Comparison of ENCODE assay signal across 8 cellular contexts in genomic region chr17:30600830-30601494, GRCh38.
DNase-seq lines count a peak whose midpoint lies in the region; ATAC-seq and TF ChIP-seq lines count a peak whose summit lies in the region.

No MANE protein-coding gene starts in this region.

- TF ChIP-seq CTCF in AG04450 (IDR thresholded peaks at IDR 0.05; ENCODE audit: low read depth, low read length): no peak
- no peak for TF ChIP-seq CTCF in endothelial cell (IDR thresholded peaks at IDR 0.05; ENCODE audit: unreplicated experiment)
- TF ChIP-seq CTCF in mesothelial cell of epicardium (IDR thresholded peaks at IDR 0.05; ENCODE audit: unreplicated experiment): no peak
- no peak for TF ChIP-seq CTCF in testis (IDR thresholded peaks at IDR 0.05)

- H3K27me3 ChIP-seq in AG04450 (ENCODE audit: control insufficient read depth, insufficient read depth, low read length): no peaks in the 10 kb centered on the region
- H3K27me3 ChIP-seq in HUES48 (ENCODE audit: control insufficient read depth, insufficient read depth, low read length): no peaks in the 10 kb centered on the region
- no peaks in the 10 kb centered on the region for H3K27me3 ChIP-seq in testis

- ATAC-seq in GM19023 (IDR thresholded peaks at IDR 0.05; ENCODE audit: unreplicated experiment): peak; percentile 9

- H3K27me3 Mint-ChIP-seq in endothelial cell (ENCODE audit: unreplicated experiment) (no peaks in the 10 kb centered on the region), mesothelial cell of epicardium (ENCODE audit: low read depth) (no peaks in the 10 kb centered on the region)

- no peak for TF ChIP-seq POLR2A in testis (IDR thresholded peaks at IDR 0.05)

- H3K36me3 ChIP-seq in HUES48 (ENCODE audit: control insufficient read depth, insufficient read depth, low read length): no peaks in the 10 kb centered on the region
- H3K36me3 ChIP-seq in testis (ENCODE audit: low read depth, missing control alignments): no peaks in the 10 kb centered on the region

- H3K4me1 Mint-ChIP-seq in endothelial cell (ENCODE audit: unreplicated experiment) (peaks cover 20% of the 10 kb centered on the region), mesothelial cell of epicardium (peaks cover 20% of the 10 kb centered on the region)

- peak overlapping the region; percentile 30 for H3K27ac Mint-ChIP-seq in endothelial cell (ENCODE audit: unreplicated experiment)
- H3K27ac Mint-ChIP-seq in mesothelial cell of epicardium: peak overlapping the region; percentile 93

- no peaks in the 10 kb centered on the region for H3K9me3 Mint-ChIP-seq in endothelial cell (ENCODE audit: unreplicated experiment)
- peaks cover 4% of the 10 kb centered on the region for H3K9me3 Mint-ChIP-seq in mesothelial cell of epicardium

- CTCF ChIA-PET in AG04450 (lab: Charles Lee): interaction anchor here (0.6 kb wide), 1 partner anchor 124 kb away, joined by 3 read pairs; the partner anchor contains the start of gene GOSR1

- peak overlapping the region; percentile 75 for H3K4me3 ChIP-seq in AG04450 (ENCODE audit: low read depth, low read length)
- peak overlapping the region; percentile 89 for H3K4me3 ChIP-seq in HUES48 (ENCODE audit: low read depth, low read length)
- H3K4me3 ChIP-seq in testis: peak overlapping the region; percentile 94 to 98

- peak overlapping the region; percentile 72 for H3K9ac ChIP-seq in HUES48 (ENCODE audit: low read depth, low read length)

- peaks cover 22% of the 10 kb centered on the region for H3K4me1 ChIP-seq in HUES48 (ENCODE audit: control insufficient read depth, insufficient read depth, low read length)
- peaks cover 3% of the 10 kb centered on the region for H3K4me1 ChIP-seq in testis

- H3K4me3 Mint-ChIP-seq in endothelial cell (ENCODE audit: unreplicated experiment): peak overlapping the region; percentile 99
- H3K4me3 Mint-ChIP-seq in mesothelial cell of epicardium: peak overlapping the region; percentile 94

- no peak overlapping the region for H3K27ac ChIP-seq in AG04450 (ENCODE audit: low read depth, low read length)
- H3K27ac ChIP-seq in HUES48 (ENCODE audit: low read depth, low read length): peak overlapping the region; percentile 98
- H3K27ac ChIP-seq in testis: peak overlapping the region; percentile 97 to 98

- POLR2A ChIA-PET in AG04450 (lab: Yijun Ruan, JAX): interaction anchor here (0.7 kb wide), 1 partner anchor 223 kb away, joined by 4 read pairs; the partner anchor contains the start of gene CRLF3

- H3K9me3 ChIP-seq in AG04450 (ENCODE audit: control insufficient read depth, insufficient read depth, low read length) (no peaks in the 10 kb centered on the region; the same call in 1 of the 2 replicates), HUES48 (ENCODE audit: control insufficient read depth, insufficient read depth, low read length) (no peaks in the 10 kb centered on the region), testis (no peaks in the 10 kb centered on the region)

- DNase-seq in AG04450 (ENCODE audit: low read depth, low spot score) (no peak), endothelial cell (ENCODE audit: low spot score) (no peak), mesothelial cell of epicardium (ENCODE audit: low spot score in 2 of 2, unreplicated experiment in 2 of 2) (peak in 1 of 2 experiments; percentile 48), testis (peak; percentile 21), MV-4-11 (lab: John Stamatoyannopoulos, UW) (no peak)
- peak; percentile 25 for DNase-seq in activated CD4-positive, alpha-beta T cell treated with anti-CD3 and anti-CD28 coated beads for 48 hours

- WGBS in testis, 2 donors: 0% methylated on average over 35 to 44 of the region's 49 CpGs

- no peaks in the 10 kb centered on the region for H3K36me3 Mint-ChIP-seq in endothelial cell (ENCODE audit: low read depth, unreplicated experiment)
- peaks cover 2% of the 10 kb centered on the region for H3K36me3 Mint-ChIP-seq in mesothelial cell of epicardium

- intact Hi-C loops in testis (cut with DNase I; ENCODE audit: low total_unique reads): no loop called here

Comparison
In these comparisons a context has a peak if more than half of its experiments do, and no peak if none do; other contexts are left out.
1. DNase-seq: peak in activated CD4-positive, alpha-beta T cell treated with anti-CD3 and anti-CD28 coated beads for 48 hours (single experiment) and testis (single experiment); none in AG04450 (single experiment), endothelial cell (single experiment) and MV-4-11 (single experiment).
2. Peak in every context shown above with its lines, with median percentiles within 50 percentile points of each other: H3K4me3 ChIP-seq.